22 cellular contexts compared by ENCODE assay signal in genomic region chr17:82224666-82225065, GRCh38.
"Had no signal": no experiment of that assay in that cellular context is flagged by ENCODE, and none has a peak within 500 bp of the region (broad histone marks: within the 10 kb centered on the region; RNA-seq: fewer than 3 reads in every experiment).

No MANE protein-coding gene starts in this region.

- ATAC-seq: left lobe of liver; mucosa of descending colon; natural killer cell treated with Interleukin-12 subunit alpha and Interleukin-12 subunit beta and Interleukin-15 and Interleukin-18, amount 100 ng/mL, for 72 hours; pancreas; stimulated activated naive B cell treated with anti-CD40 and anti-IgM and Interleukin-4, amounts not matched to agents 10 μg/mL and 1 μg/mL and 100 μg/mL, for 72 hours; upper lobe of right lung had no signal

- H3K27ac ChIP-seq: coronary artery, dorsolateral prefrontal cortex, pancreas, right atrium auricular region, thoracic aorta, tibial nerve, upper lobe of right lung, uterus had no signal

- H3K27me3 ChIP-seq: pancreas, right atrium auricular region, upper lobe of right lung had no signal

- H3K27me3 Mint-ChIP-seq: natural killer cell treated with Interleukin-12 subunit alpha and Interleukin-12 subunit beta and Interleukin-15 and Interleukin-18, amount 100 ng/mL, for 72 hours; stimulated activated naive B cell treated with anti-CD40 and anti-IgM and Interleukin-4, amounts not matched to agents 10 μg/mL and 1 μg/mL and 100 μg/mL, for 72 hours; stimulated activated naive CD8-positive, alpha-beta T cell treated with anti-CD3 and anti-CD28 coated beads, Interleukin-15, Interleukin-2, amounts not matched to agents 100 ng/mL and 50 ng/mL, for 24 hours had no signal

- H3K9me3 ChIP-seq: mucosa of descending colon, pancreas, right atrium auricular region, thoracic aorta, tibial nerve, upper lobe of right lung, uterus had no signal

- H3K4me3 ChIP-seq: coronary artery, dorsolateral prefrontal cortex, mucosa of descending colon, pancreas, right atrium auricular region, thoracic aorta, tibial nerve, upper lobe of right lung, uterus had no signal

- H3K4me1 Mint-ChIP-seq: mesothelial cell of epicardium, neural crest cell had no signal

- H3K4me1 ChIP-seq: pancreas had no signal

- H3K36me3 ChIP-seq: pancreas, right atrium auricular region, thoracic aorta, tibial nerve, upper lobe of right lung, uterus had no signal

- H3K4me3 Mint-ChIP-seq: mesothelial cell of epicardium; natural killer cell treated with Interleukin-12 subunit alpha and Interleukin-12 subunit beta and Interleukin-15 and Interleukin-18, amount 100 ng/mL, for 72 hours; neural crest cell; stimulated activated naive B cell treated with anti-CD40 and anti-IgM and Interleukin-4, amounts not matched to agents 10 μg/mL and 1 μg/mL and 100 μg/mL, for 72 hours; stimulated activated naive CD8-positive, alpha-beta T cell treated with anti-CD3 and anti-CD28 coated beads, Interleukin-15, Interleukin-2, amounts not matched to agents 100 ng/mL and 50 ng/mL, for 24 hours had no signal

- H3K9me3 Mint-ChIP-seq: mesothelial cell of epicardium; naive B cell; natural killer cell treated with Interleukin-12 subunit alpha and Interleukin-12 subunit beta and Interleukin-15 and Interleukin-18, amount 100 ng/mL, for 72 hours; neural crest cell; stimulated activated naive B cell treated with anti-CD40 and anti-IgM and Interleukin-4, amounts not matched to agents 10 μg/mL and 1 μg/mL and 100 μg/mL, for 72 hours; stimulated activated naive CD8-positive, alpha-beta T cell treated with anti-CD3 and anti-CD28 coated beads, Interleukin-15, Interleukin-2, amounts not matched to agents 100 ng/mL and 50 ng/mL, for 24 hours had no signal

- DNase-seq: dorsolateral prefrontal cortex; effector CD4-positive, alpha-beta T cell; mesenchymal stem cell; naive B cell; occipital lobe; small intestine; stimulated activated CD4-positive, alpha-beta T cell treated with anti-CD3 and anti-CD28 coated beads, Interleukin-15, amount 100 ng/mL, for 24 hours; stimulated activated CD4-positive, alpha-beta T cell treated with anti-CD3 and anti-CD28 coated beads, Interleukin-2, amount 100 ng/mL, for 48 hours; stimulated activated naive B cell treated with anti-CD40 and anti-IgM and Interleukin-4, amounts not matched to agents 10 μg/mL and 1 μg/mL and 100 μg/mL, for 72 hours; upper lobe of right lung; uterus had no signal

- H3K27ac Mint-ChIP-seq: mesothelial cell of epicardium; natural killer cell treated with Interleukin-12 subunit alpha and Interleukin-12 subunit beta and Interleukin-15 and Interleukin-18, amount 100 ng/mL, for 72 hours; stimulated activated naive B cell treated with anti-CD40 and anti-IgM and Interleukin-4, amounts not matched to agents 10 μg/mL and 1 μg/mL and 100 μg/mL, for 72 hours; stimulated activated naive CD8-positive, alpha-beta T cell treated with anti-CD3 and anti-CD28 coated beads, Interleukin-15, Interleukin-2, amounts not matched to agents 100 ng/mL and 50 ng/mL, for 24 hours had no signal

- H3K36me3 Mint-ChIP-seq: mesothelial cell of epicardium; naive B cell; natural killer cell treated with Interleukin-12 subunit alpha and Interleukin-12 subunit beta and Interleukin-15 and Interleukin-18, amount 100 ng/mL, for 72 hours; stimulated activated naive B cell treated with anti-CD40 and anti-IgM and Interleukin-4, amounts not matched to agents 10 μg/mL and 1 μg/mL and 100 μg/mL, for 72 hours had no signal
